8 cellular contexts compared by ENCODE assay signal in genomic region chr1:227762231-227762911, GRCh38. TPM values are rescaled to one million over a fixed set of nuclear protein-coding genes. Genes with fewer than 3 reads are reported as not detected.
A peak's percentile ranks its signal among the peaks of the same experiment; 100 is the strongest.
DNase-seq lines count a peak whose midpoint lies in the region; ATAC-seq and TF ChIP-seq lines count a peak whose summit lies in the region.

No MANE protein-coding gene starts in this region.

- POLR2A ChIA-PET in naive thymus-derived CD8-positive, alpha-beta T cell (lab: Charles Lee), result interaction anchor here (0.6 to 2.0 kb wide), 9 partner anchors 17 to 187 kb away, joined by 3 to 13 read pairs (median 3); partner anchors contain the start of genes JMJD4 and WNT9A

- TF ChIP-seq POLR2A in Peyer's patch (IDR thresholded peaks at IDR 0.05), result no peak
- no peak for TF ChIP-seq POLR2A in esophagus squamous epithelium (IDR thresholded peaks at IDR 0.05)

- H3K27me3 ChIP-seq in DND-41 (ENCODE audit: insufficient read depth, low read length, poor library complexity) (no peaks in the 10 kb centered on the region), GM23338 (ENCODE audit: insufficient read depth) (no peaks in the 10 kb centered on the region), Peyer's patch (no peaks in the 10 kb centered on the region), esophagus squamous epithelium (peaks cover 0 to 10% (median 0%) of the 10 kb centered on the region in 4 donors)

- peaks cover 5% of the 10 kb centered on the region for H3K27me3 Mint-ChIP-seq in GM23338 (ENCODE audit: insufficient read depth, low read depth, poor library complexity)
- H3K27me3 Mint-ChIP-seq in activated T-cell treated with anti-CD3 and anti-CD28 coated beads, Interleukin-2, amount 50 U/mL, for 24 hours, result no peaks in the 10 kb centered on the region
- H3K27me3 Mint-ChIP-seq in naive thymus-derived CD8-positive, alpha-beta T cell, result no peaks in the 10 kb centered on the region

- H3K36me3 Mint-ChIP-seq in GM23338 (ENCODE audit: low read depth), result peaks cover 40% of the 10 kb centered on the region
- H3K36me3 Mint-ChIP-seq in activated T-cell treated with anti-CD3 and anti-CD28 coated beads, Interleukin-2, amount 50 U/mL, for 24 hours (ENCODE audit: low read depth), result peaks cover 77% of the 10 kb centered on the region
- peaks cover 0 to 26% (median 2%) of the 10 kb centered on the region in 3 donors for H3K36me3 Mint-ChIP-seq in naive thymus-derived CD8-positive, alpha-beta T cell
- peaks cover 55% of the 10 kb centered on the region for H3K36me3 Mint-ChIP-seq in stimulated activated effector memory CD8-positive, alpha-beta T cell treated with anti-CD3 and anti-CD28 coated beads, Interleukin-12 subunit alpha, Interleukin-12 subunit beta, amount 100 ng/mL, for 72 hours

- peaks cover 7% of the 10 kb centered on the region for H3K79me2 ChIP-seq in DND-41 (ENCODE audit: insufficient read depth, low read length)
- H3K79me2 ChIP-seq in GM23338 (replicated peaks; ENCODE audit: insufficient read depth), result peaks cover 13% of the 10 kb centered on the region; the same call in 1 of the 2 replicates

- H3K36me3 ChIP-seq in DND-41 (ENCODE audit: insufficient read depth, low read length) (peaks cover 86% of the 10 kb centered on the region), GM23338 (ENCODE audit: insufficient read depth) (peaks cover 5% of the 10 kb centered on the region; the same call in 1 of the 2 replicates), Peyer's patch (peaks cover 0 to 18% (median 0%) of the 10 kb centered on the region in 3 donors), esophagus squamous epithelium (peaks cover 0 to 78% (median 10%) of the 10 kb centered on the region in 3 donors)

- H3K9me3 Mint-ChIP-seq in GM23338, result no peaks in the 10 kb centered on the region
- H3K9me3 Mint-ChIP-seq in activated T-cell treated with anti-CD3 and anti-CD28 coated beads, Interleukin-2, amount 50 U/mL, for 24 hours, result no peaks in the 10 kb centered on the region
- H3K9me3 Mint-ChIP-seq in naive thymus-derived CD8-positive, alpha-beta T cell, result no peaks in the 10 kb centered on the region
- H3K9me3 Mint-ChIP-seq in stimulated activated effector memory CD8-positive, alpha-beta T cell treated with anti-CD3 and anti-CD28 coated beads, Interleukin-12 subunit alpha, Interleukin-12 subunit beta, amount 100 ng/mL, for 72 hours, result no peaks in the 10 kb centered on the region

- H4K20me1 ChIP-seq in DND-41 (ENCODE audit: insufficient read depth, low read length) (peaks cover 37% of the 10 kb centered on the region), GM23338 (replicated peaks; ENCODE audit: insufficient read depth) (peaks cover 4% of the 10 kb centered on the region)

- H3K4me2 ChIP-seq in DND-41 (ENCODE audit: insufficient read depth, low read length), result no peak overlapping the region
- H3K4me2 ChIP-seq in GM23338, result no peak overlapping the region

- H3K4me1 Mint-ChIP-seq in GM23338, result no peaks in the 10 kb centered on the region; the same call in 2 of the 3 replicates
- peaks cover 93% of the 10 kb centered on the region for H3K4me1 Mint-ChIP-seq in activated T-cell treated with anti-CD3 and anti-CD28 coated beads, Interleukin-2, amount 50 U/mL, for 24 hours (ENCODE audit: low read depth)
- peaks cover 30 to 69% (median 68%) of the 10 kb centered on the region in 4 donors for H3K4me1 Mint-ChIP-seq in naive thymus-derived CD8-positive, alpha-beta T cell
- peaks cover 85% of the 10 kb centered on the region for H3K4me1 Mint-ChIP-seq in stimulated activated effector memory CD8-positive, alpha-beta T cell treated with anti-CD3 and anti-CD28 coated beads, Interleukin-12 subunit alpha, Interleukin-12 subunit beta, amount 100 ng/mL, for 72 hours

- DNase-seq in DND-41 (peak; percentile 87), GM23338 (ENCODE audit: low spot score) (peak; percentile 95), Kasumi-1 (lab: John Stamatoyannopoulos, UW) (peak; percentile 75 to 83), Peyer's patch (peak; percentile 82 to 93 (median 89)), esophagus squamous epithelium (lab: John Stamatoyannopoulos, UW) (peak; percentile 21)
- peak; percentile 88 for DNase-seq in activated T-cell treated with anti-CD3 and anti-CD28 coated beads, Interleukin-2, amount 50 U/mL, for 24 hours
- peak; percentile 79 to 94 (median 85) for DNase-seq in naive thymus-derived CD8-positive, alpha-beta T cell
- peak; percentile 70 to 88 for DNase-seq in stimulated activated effector memory CD8-positive, alpha-beta T cell treated with anti-CD3 and anti-CD28 coated beads, Interleukin-12 subunit alpha, Interleukin-12 subunit beta, amount 100 ng/mL, for 72 hours (ENCODE audit: low spot score in 2 of 2)

- ATAC-seq in DND-41 (ENCODE audit: insufficient read depth, low read depth) (peak; percentile 85), GM23338 (peak; percentile 97)
- peak; percentile 61 to 63 for ATAC-seq in naive thymus-derived CD8-positive, alpha-beta T cell
- ATAC-seq in stimulated activated effector memory CD8-positive, alpha-beta T cell treated with anti-CD3 and anti-CD28 coated beads, Interleukin-12 subunit alpha, Interleukin-12 subunit beta, amount 100 ng/mL, for 72 hours, result peak; percentile 73

- H3K4me1 ChIP-seq in DND-41 (ENCODE audit: insufficient read depth, low read length) (peaks cover 13% of the 10 kb centered on the region), GM23338 (ENCODE audit: insufficient read depth) (no peaks in the 10 kb centered on the region), Peyer's patch (peaks cover 0 to 27% (median 17%) of the 10 kb centered on the region in 4 donors), esophagus squamous epithelium (peaks cover 20 to 46% (median 32%) of the 10 kb centered on the region in 3 donors)

- intact Hi-C loops in esophagus squamous epithelium (cut with DNase I), result loop anchor here (5.0 to 10.0 kb wide), 2 partner anchors 122 to 185 kb away; partner anchors contain the start of gene WNT9A

- no peak overlapping the region for H3K27ac ChIP-seq in DND-41 (ENCODE audit: low read length)
- H3K27ac ChIP-seq in GM23338 (ENCODE audit: low read depth), result no peak overlapping the region
- peak overlapping the region in 1 of 4 donors; percentile 36 for H3K27ac ChIP-seq in Peyer's patch
- H3K27ac ChIP-seq in esophagus squamous epithelium, result peak overlapping the region; percentile 0 to 26 (median 20)

- no peaks in the 10 kb centered on the region for H3K9me3 ChIP-seq in DND-41 (ENCODE audit: insufficient read depth, low read length, severe bottlenecking)
- no peaks in the 10 kb centered on the region for H3K9me3 ChIP-seq in Peyer's patch
- H3K9me3 ChIP-seq in esophagus squamous epithelium, result no peaks in the 10 kb centered on the region

- WGBS in esophagus squamous epithelium, 2 donors, result 0 to 15% methylated on average over 1 to 12 of the region's 22 CpGs

- H3K9me2 ChIP-seq in GM23338 (ENCODE audit: insufficient read depth), result no peaks in the 10 kb centered on the region

- no peak overlapping the region for H2AFZ ChIP-seq in DND-41 (ENCODE audit: low read depth, low read length)
- no peak overlapping the region for H2AFZ ChIP-seq in GM23338

- H3K27ac Mint-ChIP-seq in GM23338, result no peak overlapping the region; the same call in 1 of the 2 replicates
- H3K27ac Mint-ChIP-seq in activated T-cell treated with anti-CD3 and anti-CD28 coated beads, Interleukin-2, amount 50 U/mL, for 24 hours, result peak overlapping the region; percentile 61
- peak overlapping the region; percentile 63 to 95 (median 88) for H3K27ac Mint-ChIP-seq in naive thymus-derived CD8-positive, alpha-beta T cell
- peak overlapping the region; percentile 50 for H3K27ac Mint-ChIP-seq in stimulated activated effector memory CD8-positive, alpha-beta T cell treated with anti-CD3 and anti-CD28 coated beads, Interleukin-12 subunit alpha, Interleukin-12 subunit beta, amount 100 ng/mL, for 72 hours

- H3K9ac ChIP-seq in DND-41 (ENCODE audit: low read depth, low read length), result no peak overlapping the region

- H3K4me3 ChIP-seq in DND-41 (ENCODE audit: low read depth in 1 of 2, low read length in 2 of 2), result no peak overlapping the region
- H3K4me3 ChIP-seq in GM23338, result no peak overlapping the region
- H3K4me3 ChIP-seq in Peyer's patch, result peak overlapping the region in 1 of 4 donors; percentile 7
- H3K4me3 ChIP-seq in esophagus squamous epithelium, result no peak overlapping the region

- TF ChIP-seq CTCF in DND-41 (IDR thresholded peaks at IDR 0.05; ENCODE audit: borderline replicate concordance, extremely low read depth, low read length, poor library complexity, severe bottlenecking) (peak; percentile 99), GM23338 (conservative IDR thresholded peaks at IDR 0.05; ENCODE audit: low read depth in 2 of 2) (peak; percentile 77 to 97), Peyer's patch (IDR thresholded peaks at IDR 0.05) (peak; percentile 66 to 88 (median 82)), esophagus squamous epithelium (IDR thresholded peaks at IDR 0.05) (peak; percentile 82 to 93 (median 88))

- no peaks in the 10 kb centered on the region for H3F3A ChIP-seq in GM23338 (replicated peaks; ENCODE audit: low read depth)

- H3K4me3 Mint-ChIP-seq in GM23338, result no peak overlapping the region
- H3K4me3 Mint-ChIP-seq in activated T-cell treated with anti-CD3 and anti-CD28 coated beads, Interleukin-2, amount 50 U/mL, for 24 hours, result peak overlapping the region; percentile 18
- peak overlapping the region in 9 of 10 donors; percentile 56 to 84 (median 71) for H3K4me3 Mint-ChIP-seq in naive thymus-derived CD8-positive, alpha-beta T cell
- H3K4me3 Mint-ChIP-seq in stimulated activated effector memory CD8-positive, alpha-beta T cell treated with anti-CD3 and anti-CD28 coated beads, Interleukin-12 subunit alpha, Interleukin-12 subunit beta, amount 100 ng/mL, for 72 hours, result peak overlapping the region; percentile 32

TF ChIP-seq in GM23338, 12 proteins besides CTCF, POLR2A, EP300 and RAD21 (continues in another document):
- TF ChIP-seq CREB1 (CRISPR knock-in tag; IDR thresholded peaks at IDR 0.05; ENCODE audit: low read depth), result 0 out of 2 replicates have a peak, but pooled peaks have one; percentile 22

RNA-seq across cellular contexts. Expression of gene SNAP47, which starts 27.1 kb away (rescaled TPM):
- 48.0 and 51.8 TPM in 2 replicates for total RNA-seq in GM23338 (2014; rRNA removed; shearing (Covaris generic))
- polyA plus RNA-seq in GM23338 (2016; fragmentation: Nextera tagmentation; extraction: Ambion mirVana), result 17.8 and 19.5 TPM in 2 replicates
- 10 to 100 TPM; 25.7 to 71.0 (median 38.4) TPM for total RNA-seq in Peyer's patch
- total RNA-seq in esophagus squamous epithelium, result 10 to 100 TPM; 11.3 to 28.5 (median 20.2) TPM
- total RNA-seq in naive thymus-derived CD8-positive, alpha-beta T cell, result 10 to 100 TPM; 25.0 to 25.6 TPM
- 10 to 100 TPM; 40.0 to 46.6 (median 40.8) TPM for polyA plus RNA-seq in naive thymus-derived CD8-positive, alpha-beta T cell

RNA-seq across cellular contexts. Expression of gene JMJD4, which starts 27.3 kb away (rescaled TPM):
- total RNA-seq in GM23338 (2014; rRNA removed; shearing (Covaris generic)), result 17.7 and 17.9 TPM in 2 replicates
- 11.5 and 11.6 TPM in 2 replicates for polyA plus RNA-seq in GM23338 (2016; fragmentation: Nextera tagmentation; extraction: Ambion mirVana)
- total RNA-seq in Peyer's patch (10 to 100 TPM; 14.9 to 28.4 (median 20.7) TPM), esophagus squamous epithelium (10 to 100 TPM; 13.4 to 20.0 (median 16.7) TPM)
- 10 to 100 TPM; 31.8 to 37.9 TPM for total RNA-seq in naive thymus-derived CD8-positive, alpha-beta T cell
- 10 to 100 TPM; 27.1 to 33.0 (median 31.9) TPM for polyA plus RNA-seq in naive thymus-derived CD8-positive, alpha-beta T cell

RNA-seq across cellular contexts. Expression of gene PRSS38, which starts 53.1 kb away (rescaled TPM):
- total RNA-seq in GM23338 (2014; rRNA removed; shearing (Covaris generic)), result not detected in 2 replicates
- not detected in 2 replicates for polyA plus RNA-seq in GM23338 (2016; fragmentation: Nextera tagmentation; extraction: Ambion mirVana)
- total RNA-seq in Peyer's patch, result not detected
- not detected for total RNA-seq in esophagus squamous epithelium
- total RNA-seq in naive thymus-derived CD8-positive, alpha-beta T cell, result not detected
- polyA plus RNA-seq in naive thymus-derived CD8-positive, alpha-beta T cell, result not detected

Comparison
In these comparisons a context has a peak if more than half of its experiments do, and no peak if none do; other contexts are left out.
1. DNase-seq: peak in every context shown above with its lines; median percentile 95 in GM23338; 89 in Peyer's patch; 88 in activated T-cell treated with anti-CD3 and anti-CD28 coated beads, Interleukin-2, amount 50 U/mL, for 24 hours; 87 in DND-41; 85 in naive thymus-derived CD8-positive, alpha-beta T cell; 79 in Kasumi-1; 79 in stimulated activated effector memory CD8-positive, alpha-beta T cell treated with anti-CD3 and anti-CD28 coated beads, Interleukin-12 subunit alpha, Interleukin-12 subunit beta, amount 100 ng/mL, for 72 hours; 21 in esophagus squamous epithelium.
2. H3K27ac ChIP-seq: peak in esophagus squamous epithelium (4 of 4); none in DND-41 (single experiment) and GM23338 (single experiment).
3. Peak in every context shown above with its lines, with median percentiles within 50 percentile points of each other: ATAC-seq and CTCF ChIP-seq.